In the genomic region with DNA sequence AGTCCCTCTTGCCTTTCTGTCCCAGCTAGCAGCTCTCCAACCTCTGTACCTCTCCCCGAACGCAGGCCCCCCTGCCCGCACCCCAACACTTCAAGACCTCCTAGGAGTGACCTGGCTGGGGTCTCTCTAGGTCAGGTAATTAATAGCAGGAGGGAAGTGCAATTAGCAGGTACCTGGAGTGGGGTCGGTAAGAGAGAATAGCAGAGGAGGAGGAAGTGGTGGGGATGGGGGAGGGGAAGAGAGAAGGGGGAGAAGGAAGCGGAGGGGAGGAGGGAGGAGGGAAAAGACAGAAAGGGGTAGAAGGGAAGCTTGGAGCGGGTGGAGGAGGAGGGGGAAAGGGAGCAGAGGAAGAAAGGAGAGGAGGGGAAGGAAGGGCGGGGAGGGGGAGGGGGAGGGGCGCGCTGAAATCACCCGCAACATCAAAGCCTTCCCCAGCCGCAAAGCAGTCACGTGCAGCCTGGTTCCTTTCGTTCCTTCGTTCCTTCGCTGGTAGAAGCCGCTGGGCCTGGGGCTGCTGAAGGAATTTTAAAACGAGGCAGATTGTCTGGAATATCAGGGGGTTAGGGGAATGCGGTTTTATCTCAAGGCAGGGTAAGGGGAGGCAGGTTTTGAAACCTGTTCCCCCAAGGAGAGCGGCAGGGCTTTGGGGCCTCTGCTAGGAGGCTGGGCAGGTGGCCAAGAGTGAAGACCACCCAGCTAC, we compare ENCODE assay signal across 8 cellular contexts. TPM values are rescaled to one million over a fixed set of nuclear protein-coding genes. Genes with fewer than 3 reads are reported as not detected.
DNase-seq lines count a peak whose midpoint lies in the region; ATAC-seq and TF ChIP-seq lines count a peak whose summit lies in the region.

No MANE protein-coding gene starts in this region.

- no peak for DNase-seq in HCT116 (ENCODE audit: low read depth, low spot score)
- no peak for DNase-seq in T-helper 2 cell treated with Interferon-gamma antibody and Interleukin-4, amounts not matched to agents 5 μg/mL and 100 μg/mL, for 36 hours (ENCODE audit: low spot score)
- peak; percentile 58 for DNase-seq in effector CD4-positive, alpha-beta T cell
- DNase-seq in stimulated activated CD4-positive, alpha-beta T cell treated with anti-CD3 and anti-CD28 coated beads, Interleukin-15, amount 100 ng/mL, for 1 hour (ENCODE audit: low read depth in 1 of 2, low spot score in 1 of 2), result peak; percentile 22 to 33
- no peak for DNase-seq in midbrain (lab: John Stamatoyannopoulos, UW)
- DNase-seq in BE2C, result no peak
- no peak for DNase-seq in NCI-H2029 (lab: John Stamatoyannopoulos, UW)

- no TSS peak for BruUV-seq in HCT116 (replicated peaks; lab: Mats Ljungman, UMichigan)

- H3K4me1 ChIP-seq in HCT116 (ENCODE audit: control insufficient read depth in 1 of 2, insufficient read depth in 2 of 2, low read length in 2 of 2) (peaks cover 14 to 31% of the 10 kb centered on the region in 2 experiments), BE2C (peaks cover 24% of the 10 kb centered on the region)

- no peaks in the 10 kb centered on the region for H3K9me2 ChIP-seq in HCT116 (ENCODE audit: insufficient read depth)

- peaks cover 16% of the 10 kb centered on the region for H3K27me3 Mint-ChIP-seq in T-helper 2 cell treated with Interferon-gamma antibody and Interleukin-4, amounts not matched to agents 5 μg/mL and 100 μg/mL, for 36 hours (ENCODE audit: low read depth)

- RAD21 ChIA-PET in HCT116 (lab: Charles Lee; ENCODE audit: low non-redundant PET in 1 of 2, low total read pairs in 2 of 2, uncharacterized antibody in 2 of 2, unreplicated experiment in 2 of 2), result interaction anchor here in 1 of 2 experiments (0.7 kb wide), 1 partner anchor 70 kb away, joined by 5 read pairs; no protein-coding TSS in a partner anchor

- no peak for TF ChIP-seq POLR2A in HCT116 (IDR thresholded peaks at IDR 0.05; ENCODE audit: borderline replicate concordance, extremely low read depth, insufficient read depth, insufficient read length)

- H3K4me2 ChIP-seq in HCT116 (ENCODE audit: low read length), result 0 out of 2 replicates have a peak overlapping the region, but pooled peaks have one; percentile 39

- H3K4me1 Mint-ChIP-seq in T-helper 2 cell treated with Interferon-gamma antibody and Interleukin-4, amounts not matched to agents 5 μg/mL and 100 μg/mL, for 36 hours (ENCODE audit: low read depth), result peaks cover 33% of the 10 kb centered on the region

- TF ChIP-seq CTCF in HCT116 (IDR thresholded peaks at IDR 0.05 in 2 of 3, conservative IDR thresholded peaks at IDR 0.05 in 1 of 3; ENCODE audit: borderline replicate concordance in 1 of 3, insufficient read depth in 1 of 3, low read depth in 2 of 3, low read length in 2 of 3) (no peak), BE2C (IDR thresholded peaks at IDR 0.05; ENCODE audit: low read depth, low read length) (no peak)

- peak overlapping the region; percentile 85 for H3K4me3 Mint-ChIP-seq in T-helper 2 cell treated with Interferon-gamma antibody and Interleukin-4, amounts not matched to agents 5 μg/mL and 100 μg/mL, for 36 hours

- H3K27ac ChIP-seq in HCT116 (ENCODE audit: low read depth, low read length), result no peak overlapping the region

- H3K9me3 ChIP-seq in HCT116 (ENCODE audit: control insufficient read depth in 1 of 2, insufficient read depth in 1 of 2, low read depth in 1 of 2, low read length in 2 of 2) (no peaks in the 10 kb centered on the region), BE2C (no peaks in the 10 kb centered on the region)

- ATAC-seq in HCT116 (no peak), HG02610 (IDR thresholded peaks at IDR 0.05; ENCODE audit: unreplicated experiment) (no peak)

- POLR2A ChIA-PET in HCT116 (lab: Charles Lee), result no interaction called here

- no peaks in the 10 kb centered on the region for H4K20me1 ChIP-seq in HCT116 (ENCODE audit: insufficient read depth)

- H3K27ac Mint-ChIP-seq in T-helper 2 cell treated with Interferon-gamma antibody and Interleukin-4, amounts not matched to agents 5 μg/mL and 100 μg/mL, for 36 hours, result peak overlapping the region; percentile 83

- H3K27me3 ChIP-seq in HCT116 (ENCODE audit: insufficient read depth, low read length) (no peaks in the 10 kb centered on the region), BE2C (no peaks in the 10 kb centered on the region)

- CTCF ChIA-PET in HCT116 (lab: Charles Lee), result no interaction called here

- H3K9me3 Mint-ChIP-seq in T-helper 2 cell treated with Interferon-gamma antibody and Interleukin-4, amounts not matched to agents 5 μg/mL and 100 μg/mL, for 36 hours, result no peaks in the 10 kb centered on the region

- H3K4me3 ChIP-seq in HCT116 (replicated peaks in 1 of 2; ENCODE audit: low read depth in 1 of 2, low read length in 2 of 2) (no peak overlapping the region), BE2C (ENCODE audit: low read depth, low read length) (no peak overlapping the region)

- no peaks in the 10 kb centered on the region for H3K79me2 ChIP-seq in HCT116 (ENCODE audit: insufficient read depth, low read length)

- intact Hi-C loops in HCT116 (cut with micrococcal nuclease), result no loop called here

- no peak overlapping the region for H3K9ac ChIP-seq in HCT116 (ENCODE audit: low read length)

- H2AFZ ChIP-seq in HCT116 (ENCODE audit: low read depth, low read length, poor library complexity, severe bottlenecking), result no peak overlapping the region

- H3K36me3 Mint-ChIP-seq in T-helper 2 cell treated with Interferon-gamma antibody and Interleukin-4, amounts not matched to agents 5 μg/mL and 100 μg/mL, for 36 hours (ENCODE audit: low read depth), result no peaks in the 10 kb centered on the region

- H3K36me3 ChIP-seq in HCT116 (ENCODE audit: control insufficient read depth in 1 of 2, insufficient read depth in 2 of 2, low read length in 2 of 2) (no peaks in the 10 kb centered on the region), BE2C (no peaks in the 10 kb centered on the region)

- no peak for TF ChIP-seq RAD21 in HCT116 (IDR thresholded peaks at IDR 0.05; ENCODE audit: low read depth)

TF ChIP-seq in HCT116, 20 proteins besides CTCF, POLR2A, EP300 and RAD21:
- TF ChIP-seq EZH2phosphoT487 (IDR thresholded peaks at IDR 0.05; ENCODE audit: borderline replicate concordance) (no peak), POLR2AphosphoS5 (IDR thresholded peaks at IDR 0.05; ENCODE audit: low read depth, low read length) (no peak), EGR1 (IDR thresholded peaks at IDR 0.05; ENCODE audit: low read depth) (no peak), SIN3A (IDR thresholded peaks at IDR 0.05; ENCODE audit: low read depth) (no peak), YY1 (IDR thresholded peaks at IDR 0.05; ENCODE audit: extremely low read depth, insufficient replicate concordance, low read depth, low read length) (no peak), JUND (IDR thresholded peaks at IDR 0.05) (no peak), ZBTB33 (IDR thresholded peaks at IDR 0.05; ENCODE audit: extremely low read depth, insufficient replicate concordance, low read length) (no peak), CBX3 (IDR thresholded peaks at IDR 0.05; ENCODE audit: low read depth) (no peak), CEBPB (IDR thresholded peaks at IDR 0.05; ENCODE audit: low read depth) (no peak), ELF1 (IDR thresholded peaks at IDR 0.05; ENCODE audit: borderline replicate concordance, low read depth) (no peak), FOSL1 (IDR thresholded peaks at IDR 0.05; ENCODE audit: low read depth) (no peak), ZNF274 (IDR thresholded peaks at IDR 0.05; ENCODE audit: low read depth, low read length) (no peak)
- TF ChIP-seq, protein P1, sequence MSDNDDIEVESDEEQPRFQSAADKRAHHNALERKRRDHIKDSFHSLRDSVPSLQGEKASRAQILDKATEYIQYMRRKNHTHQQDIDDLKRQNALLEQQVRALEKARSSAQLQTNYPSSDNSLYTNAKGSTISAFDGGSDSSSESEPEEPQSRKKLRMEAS (IDR thresholded peaks at IDR 0.05), result no peak

RNA-seq across cellular contexts. Expression of gene TCF20, which starts 29.3 kb away (rescaled TPM):
- 66.7 TPM for total RNA-seq in HCT116 (2021; ENCODE audit: unreplicated experiment)
- polyA plus RNA-seq in HCT116 (2012), result 28.4 and 32.7 TPM in 2 replicates
- polyA plus RNA-seq in BE2C (2012; ENCODE audit: insufficient read depth, insufficient read length, low read depth), result 73.0 TPM

Comparison
In these comparisons a context has a peak if more than half of its experiments do, and no peak if none do; other contexts are left out.
1. DNase-seq: peak in effector CD4-positive, alpha-beta T cell (single experiment) and stimulated activated CD4-positive, alpha-beta T cell treated with anti-CD3 and anti-CD28 coated beads, Interleukin-15, amount 100 ng/mL, for 1 hour (2 of 2); none in HCT116 (single experiment), T-helper 2 cell treated with Interferon-gamma antibody and Interleukin-4, amounts not matched to agents 5 μg/mL and 100 μg/mL, for 36 hours (single experiment), midbrain (single experiment), BE2C (single experiment) and NCI-H2029 (single experiment).